ENCODE assay signal across 1 cellular context in the genomic region with DNA sequence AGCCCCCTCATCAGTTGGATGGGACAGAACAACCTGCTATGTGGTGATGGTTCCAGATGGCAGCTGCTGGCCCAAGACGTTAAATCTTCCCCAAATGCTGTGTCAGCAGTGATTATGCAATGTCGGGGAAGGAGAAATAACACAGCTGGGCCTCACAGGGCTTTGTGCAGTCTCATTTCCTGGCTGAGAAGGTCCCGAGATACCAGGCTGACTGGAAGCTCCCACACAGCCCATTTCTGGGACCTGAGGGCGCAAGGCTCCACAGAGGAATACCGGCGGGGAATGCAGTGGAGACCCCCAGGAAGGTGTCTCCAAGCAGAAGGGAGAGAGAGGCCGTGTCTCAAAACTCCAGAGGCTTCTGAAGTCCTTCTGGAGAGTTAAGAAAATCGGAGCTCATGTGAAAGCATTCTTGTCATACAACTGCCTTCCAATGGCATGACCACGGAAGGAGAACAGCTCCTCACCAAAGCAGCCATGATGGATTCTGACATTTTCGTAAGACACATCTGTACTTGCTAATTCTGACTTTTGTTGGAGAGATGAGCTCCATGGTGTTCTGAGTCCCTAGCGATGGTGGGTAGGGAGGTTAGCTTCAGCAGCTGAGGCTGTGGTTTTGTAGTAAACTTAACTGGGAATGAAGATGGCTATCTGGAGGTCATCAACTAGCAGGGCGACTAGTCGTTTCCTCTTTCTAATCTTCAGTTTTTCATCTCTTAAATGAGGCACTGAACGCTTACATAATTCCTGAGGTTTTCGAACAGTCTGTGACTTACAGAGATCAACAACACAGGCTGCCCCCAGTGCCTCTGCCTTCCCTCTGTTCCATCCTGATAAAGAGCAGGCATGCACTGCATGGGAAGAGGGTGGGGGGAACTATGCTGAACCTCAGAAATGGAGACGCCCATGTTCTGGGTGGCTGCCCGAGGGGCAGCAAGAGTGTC.
TF ChIP-seq lines count a peak whose summit lies in the region.

No MANE protein-coding gene starts in this region.

TF ChIP-seq in HepG2, 621 proteins besides CTCF, POLR2A, EP300 and RAD21 (continued from another document):
- TF ChIP-seq, protein P1, sequence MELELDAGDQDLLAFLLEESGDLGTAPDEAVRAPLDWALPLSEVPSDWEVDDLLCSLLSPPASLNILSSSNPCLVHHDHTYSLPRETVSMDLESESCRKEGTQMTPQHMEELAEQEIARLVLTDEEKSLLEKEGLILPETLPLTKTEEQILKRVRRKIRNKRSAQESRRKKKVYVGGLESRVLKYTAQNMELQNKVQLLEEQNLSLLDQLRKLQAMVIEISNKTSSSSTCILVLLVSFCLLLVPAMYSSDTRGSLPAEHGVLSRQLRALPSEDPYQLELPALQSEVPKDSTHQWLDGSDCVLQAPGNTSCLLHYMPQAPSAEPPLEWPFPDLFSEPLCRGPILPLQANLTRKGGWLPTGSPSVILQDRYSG (CRISPR knock-in tag; IDR thresholded peaks at IDR 0.05) = no peak
- peak; percentile 74 to 76 for TF ChIP-seq MAFK (conservative IDR thresholded peaks at IDR 0.05 in 1 of 2, IDR thresholded peaks at IDR 0.05 in 1 of 2; ENCODE audit: low read length in 2 of 2)
- TF ChIP-seq POLR2G (IDR thresholded peaks at IDR 0.05; ENCODE audit: low read depth, low read length) = no peak
- TF ChIP-seq ZNF782 (CRISPR knock-in tag; IDR thresholded peaks at IDR 0.05; ENCODE audit: borderline replicate concordance) = no peak
- TF ChIP-seq CEBPG (CRISPR knock-in tag; IDR thresholded peaks at IDR 0.05) = peak; percentile 49; the same call in 1 of the 2 replicates
- 0 out of 2 replicates have a peak, but pooled peaks have one; percentile 41 for TF ChIP-seq MAFG (CRISPR knock-in tag; IDR thresholded peaks at IDR 0.05)
